In genomic region chr11:71999813-72000590, GRCh38 we compare ENCODE assay signal across 11 cellular contexts. TPM values are rescaled to one million over a fixed set of nuclear protein-coding genes. Genes with fewer than 3 reads are reported as not detected.
DNase-seq lines count a peak whose midpoint lies in the region; ATAC-seq and TF ChIP-seq lines count a peak whose summit lies in the region.
"Had no signal": no experiment of that assay in that cellular context is flagged by ENCODE, and none has a peak within 500 bp of the region (broad histone marks: within the 10 kb centered on the region; RNA-seq: fewer than 3 reads in every experiment).

No MANE protein-coding gene starts in this region.

- TF ChIP-seq CTCF in neutrophil (IDR thresholded peaks at IDR 0.05), result no peak

- no peak overlapping the region for H2AFZ ChIP-seq in ACC112 (ENCODE audit: low read length, unreplicated experiment)

- no peak for ATAC-seq in GM18861 (IDR thresholded peaks at IDR 0.05; ENCODE audit: unreplicated experiment)
- ATAC-seq: esophagus mucosa had no signal

- H3K27ac ChIP-seq in ACC112 (ENCODE audit: low read depth, low read length), result peak overlapping the region; percentile 36
- H3K27ac ChIP-seq in KOPT-K1 (ENCODE audit: low read depth, low read length, poor library complexity, severe bottlenecking), result peak overlapping the region; percentile 66
- peak overlapping the region; percentile 91 for H3K27ac ChIP-seq in neutrophil
- no peak overlapping the region for H3K27ac ChIP-seq in mesendoderm (ENCODE audit: low read depth, low read length)

- H3K9me3 ChIP-seq in KOPT-K1 (ENCODE audit: insufficient read depth, low read length, poor library complexity, severe bottlenecking) (no peaks in the 10 kb centered on the region), endocrine pancreas (ENCODE audit: control insufficient read depth, low read length) (no peaks in the 10 kb centered on the region), neutrophil (no peaks in the 10 kb centered on the region)

- no peaks in the 10 kb centered on the region for H3K79me1 ChIP-seq in mesendoderm (ENCODE audit: low read length)

- no peak overlapping the region for H3K4ac ChIP-seq in mesendoderm (ENCODE audit: low read depth, low read length)

- H3K4me3 ChIP-seq in ACC112 (ENCODE audit: low read depth, low read length), result peak overlapping the region; percentile 58; the same call in 1 of the 2 replicates
- H3K4me3 ChIP-seq in endocrine pancreas (ENCODE audit: control insufficient read depth, insufficient read depth, low read length), result peak overlapping the region; percentile 44
- no peak overlapping the region for H3K4me3 ChIP-seq in neutrophil (ENCODE audit: low read depth in 1 of 2, low read length in 1 of 2)
- no peak overlapping the region for H3K4me3 ChIP-seq in mesendoderm (ENCODE audit: low read length)

- no peak overlapping the region for H2BK5ac ChIP-seq in mesendoderm (ENCODE audit: low read length)

- no peak overlapping the region for H3K4me2 ChIP-seq in mesendoderm (ENCODE audit: low read length)

- no CpG with 5 or more reads among the region's 14 CpGs for WGBS in mesendoderm (ENCODE audit: extremely low coverage, insufficient coverage, low lambda C conversion rate)

- H3K9ac ChIP-seq in endocrine pancreas (ENCODE audit: control insufficient read depth, insufficient read depth, low read length) (peak overlapping the region; percentile 54), mesendoderm (ENCODE audit: low read length) (no peak overlapping the region)

- no peak overlapping the region for H2AK5ac ChIP-seq in mesendoderm (ENCODE audit: low read length)

- no peak overlapping the region for H2BK15ac ChIP-seq in mesendoderm (replicated peaks; ENCODE audit: low read depth)

- DNase-seq in DMS114 treated with DMSO at 0.1 percent for 48 hours (lab: John Stamatoyannopoulos, UW; ENCODE audit: unreplicated experiment), result no peak
- DNase-seq in superior temporal gyrus (ENCODE audit: extremely low spot score), result no peak
- no peak for DNase-seq in mesendoderm
- DNase-seq: activated CD4-positive, alpha-beta T cell treated with anti-CD3 and anti-CD28 coated beads for 48 hours; NCI-H345 had no signal

- H3K23ac ChIP-seq in mesendoderm (ENCODE audit: low read length), result no peak overlapping the region

- no peak overlapping the region for H3K56ac ChIP-seq in mesendoderm (ENCODE audit: low read length)

- H3K27me3 ChIP-seq in ACC112 (ENCODE audit: insufficient read depth, low read length) (no peaks in the 10 kb centered on the region), endocrine pancreas (ENCODE audit: control insufficient read depth, insufficient read depth, low read length) (no peaks in the 10 kb centered on the region), neutrophil (no peaks in the 10 kb centered on the region), mesendoderm (ENCODE audit: insufficient read depth, low read length, poor library complexity) (no peaks in the 10 kb centered on the region)

- H4K8ac ChIP-seq in mesendoderm (ENCODE audit: low read depth, low read length), result no peak overlapping the region

- H3K4me1 ChIP-seq in ACC112 (ENCODE audit: control insufficient read depth, insufficient read depth, low read length, unreplicated experiment) (peaks cover 9% of the 10 kb centered on the region), endocrine pancreas (ENCODE audit: control insufficient read depth, insufficient read depth, low read length) (no peaks in the 10 kb centered on the region), neutrophil (ENCODE audit: control insufficient read depth in 1 of 2, insufficient read depth in 1 of 2, low read depth in 1 of 2, low read length in 1 of 2) (peaks cover 32 to 34% of the 10 kb centered on the region in 2 experiments), mesendoderm (ENCODE audit: control insufficient read depth, low read depth, low read length) (no peaks in the 10 kb centered on the region)

- H2BK120ac ChIP-seq in mesendoderm (ENCODE audit: low read depth, low read length), result no peak overlapping the region

- no peak overlapping the region for H4K5ac ChIP-seq in mesendoderm (ENCODE audit: low read length)

- H3K36me3 ChIP-seq in ACC112 (ENCODE audit: insufficient read depth, low read length) (peaks cover 1% of the 10 kb centered on the region; the same call in 1 of the 2 replicates), KOPT-K1 (ENCODE audit: insufficient read depth, low read length) (peaks cover 53% of the 10 kb centered on the region), endocrine pancreas (ENCODE audit: control insufficient read depth, insufficient read depth, low read length) (peaks cover 3% of the 10 kb centered on the region), neutrophil (peaks cover 43% of the 10 kb centered on the region), mesendoderm (ENCODE audit: control insufficient read depth, insufficient read depth, low read length) (peaks cover 18% of the 10 kb centered on the region)

- no peak overlapping the region for H3K18ac ChIP-seq in mesendoderm (ENCODE audit: low read length)

- no peaks in the 10 kb centered on the region for H3K79me2 ChIP-seq in ACC112 (ENCODE audit: control insufficient read depth, insufficient read depth, low read length, unreplicated experiment)
- no peaks in the 10 kb centered on the region for H3K79me2 ChIP-seq in mesendoderm (ENCODE audit: control insufficient read depth, insufficient read depth, low read length)

RNA-seq across cellular contexts. Expression of gene IL18BP, which starts 1.3 kb away (rescaled TPM):
- polyA plus RNA-seq in mesendoderm (2013, experiment 1 of 2), result 4.5 TPM
- 4.4 TPM for polyA plus RNA-seq in mesendoderm (2013, experiment 2 of 2)

Comparison
In these comparisons a context has a peak if more than half of its experiments do, and no peak if none do; other contexts are left out.
1. H3K4me3 ChIP-seq: peak in ACC112 (single experiment) and endocrine pancreas (single experiment); none in neutrophil (0 of 2) and mesendoderm (single experiment).